In the genomic region with DNA sequence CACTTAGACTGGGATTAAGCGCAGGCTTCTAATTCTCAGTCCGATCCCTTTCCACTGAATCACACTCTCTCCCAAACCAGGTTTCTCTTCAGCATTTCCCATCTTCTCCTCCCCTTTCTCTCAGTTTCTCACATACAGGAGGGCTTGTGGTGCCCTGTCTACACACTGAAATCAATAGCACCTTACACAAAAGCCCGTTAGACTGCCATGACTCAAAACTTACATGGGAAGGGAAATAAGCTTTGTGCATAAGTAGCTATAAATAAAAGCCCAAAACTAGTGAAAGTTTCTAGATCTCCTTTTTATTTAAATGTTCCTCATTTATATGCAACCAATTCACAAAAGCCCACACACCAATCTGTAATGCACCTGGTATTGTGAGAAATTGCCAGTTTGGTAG, we compare ENCODE assay signal across 17 cellular contexts.
"Had no signal": no experiment of that assay in that cellular context is flagged by ENCODE, and none has a peak within 500 bp of the region (broad histone marks: within the 10 kb centered on the region; RNA-seq: fewer than 3 reads in every experiment).

No MANE protein-coding gene starts in this region.

- H3K27ac ChIP-seq: transverse colon, vagina had no signal

- H3K4me3 Mint-ChIP-seq: activated CD4-positive, alpha-beta T cell treated with anti-CD3 and anti-CD28 coated beads, Interleukin-2, amount 10 ng/mL, durations not matched to agents 7 days and 5 days; endodermal cell; immature natural killer cell; nephron had no signal

- H3K27ac Mint-ChIP-seq: activated CD4-positive, alpha-beta T cell treated with anti-CD3 and anti-CD28 coated beads, Interleukin-2, amount 10 ng/mL, durations not matched to agents 7 days and 5 days; endodermal cell; immature natural killer cell had no signal

- H3K4me1 Mint-ChIP-seq: activated CD4-positive, alpha-beta T cell treated with anti-CD3 and anti-CD28 coated beads, Interleukin-2, amount 10 ng/mL, durations not matched to agents 7 days and 5 days; endodermal cell; immature natural killer cell had no signal

- H3K36me3 ChIP-seq: transverse colon, vagina had no signal

- H3K9me3 Mint-ChIP-seq: activated CD4-positive, alpha-beta T cell treated with anti-CD3 and anti-CD28 coated beads, Interleukin-2, amount 10 ng/mL, durations not matched to agents 7 days and 5 days; endodermal cell had no signal

- DNase-seq: activated CD4-positive, alpha-beta T cell treated with anti-CD3 and anti-CD28 coated beads, Interleukin-2, amount 10 ng/mL, durations not matched to agents 7 days and 5 days; activated CD4-positive, CD25-positive, alpha-beta regulatory T cell; activated CD8-positive, alpha-beta memory T cell treated with anti-CD3 and anti-CD28 coated beads for 24 hours; aorta; endodermal cell; head of caudate nucleus; immature natural killer cell; nucleus accumbens; posterior cingulate gyrus; retina; stimulated activated CD4-positive, alpha-beta T cell treated with anti-CD3 and anti-CD28 coated beads, Interleukin-12 subunit alpha, Interleukin-12 subunit beta, amount 100 ng/mL, for 4 hours; stimulated activated CD4-positive, alpha-beta T cell treated with anti-CD3 and anti-CD28 coated beads, Interleukin-2, amount 100 ng/mL, for 24 hours; stimulated activated naive CD4-positive, alpha-beta T cell; transverse colon had no signal

- H3K4me3 ChIP-seq: transverse colon, vagina had no signal

- H3K27me3 Mint-ChIP-seq: activated CD4-positive, alpha-beta T cell treated with anti-CD3 and anti-CD28 coated beads, Interleukin-2, amount 10 ng/mL, durations not matched to agents 7 days and 5 days had no signal

- H3K27me3 ChIP-seq: transverse colon, vagina had no signal

- H3K36me3 Mint-ChIP-seq: immature natural killer cell had no signal

- H3K4me1 ChIP-seq: transverse colon had no signal

- FAIRE-seq: frontal cortex had no signal

- H3K9me3 ChIP-seq: transverse colon, vagina had no signal
